8 cellular contexts compared by ENCODE assay signal in genomic region chr17:50129303-50129945, GRCh38. TPM values are rescaled to one million over a fixed set of nuclear protein-coding genes. Genes with fewer than 3 reads are reported as not detected.
DNase-seq lines count a peak whose midpoint lies in the region; ATAC-seq and TF ChIP-seq lines count a peak whose summit lies in the region.

No MANE protein-coding gene starts in this region.

- H3K27ac ChIP-seq in fibroblast of lung (ENCODE audit: insufficient read depth, low read length) (no peak overlapping the region), trophoblast cell (ENCODE audit: low read depth, low read length) (no peak overlapping the region)

- H3K18ac ChIP-seq in trophoblast cell (ENCODE audit: low read length) = peak overlapping the region; percentile 76

- H4K12ac ChIP-seq in trophoblast cell (ENCODE audit: low read depth, low read length) = no peak overlapping the region

- H3K27me3 ChIP-seq in BJ (ENCODE audit: control insufficient read depth, insufficient read depth, low read length) (no peaks in the 10 kb centered on the region), fibroblast of lung (ENCODE audit: control insufficient read depth, insufficient read depth, low read length) (no peaks in the 10 kb centered on the region), trophoblast cell (ENCODE audit: insufficient read depth, low read length) (no peaks in the 10 kb centered on the region)

- peaks cover 14% of the 10 kb centered on the region for H3K79me1 ChIP-seq in trophoblast cell (ENCODE audit: low read length)

- POLR2A ChIA-PET in BJ (lab: Charles Lee) = interaction anchor here (0.6 to 0.7 kb wide), 2 partner anchors 12 to 22 kb away, joined by 4 to 14 read pairs; no protein-coding TSS in a partner anchor

- H4K91ac ChIP-seq in trophoblast cell (ENCODE audit: low read depth, low read length) = peak overlapping the region; percentile 87

- ATAC-seq in HG03432 (IDR thresholded peaks at IDR 0.05; ENCODE audit: unreplicated experiment) = peak; percentile 26
- no peak for ATAC-seq in HG02852 (IDR thresholded peaks at IDR 0.05; ENCODE audit: unreplicated experiment)
- ATAC-seq in HG02623 (IDR thresholded peaks at IDR 0.05; ENCODE audit: unreplicated experiment) = no peak

- no peaks in the 10 kb centered on the region for H4K20me1 ChIP-seq in fibroblast of lung (ENCODE audit: control insufficient read depth, extremely low read depth, insufficient read depth, low read length)

- H3K9me3 ChIP-seq in fibroblast of lung (ENCODE audit: control insufficient read depth, insufficient read depth, low read depth, low read length) (no peaks in the 10 kb centered on the region), trophoblast cell (ENCODE audit: insufficient read depth, low read depth, low read length) (peaks cover 3% of the 10 kb centered on the region)

- peak overlapping the region; percentile 58 for H3K4me2 ChIP-seq in fibroblast of lung (ENCODE audit: extremely low read depth, insufficient read depth, low read length)
- peak overlapping the region; percentile 64 for H3K4me2 ChIP-seq in trophoblast cell (ENCODE audit: low read length)

- no CpG with 5 or more reads among the region's 54 CpGs for WGBS in trophoblast cell (ENCODE audit: extremely low coverage, insufficient coverage, insufficient read length)

- H2BK120ac ChIP-seq in trophoblast cell (ENCODE audit: insufficient read depth, low read length, poor library complexity) = peak overlapping the region; percentile 65

- H3K9ac ChIP-seq in fibroblast of lung (ENCODE audit: insufficient read depth, low read length) (peak overlapping the region; percentile 23), trophoblast cell (ENCODE audit: low read length) (no peak overlapping the region)

- peak overlapping the region; percentile 69 for H3K14ac ChIP-seq in trophoblast cell (ENCODE audit: low read length)

- CTCF ChIA-PET in BJ (lab: Yijun Ruan, JAX) = interaction anchor here (1.2 to 1.8 kb wide), 5 partner anchors 10 to 169 kb away, joined by 3 to 5 read pairs (median 4); no protein-coding TSS in a partner anchor

- TF ChIP-seq CTCF in BJ (IDR thresholded peaks at IDR 0.05; ENCODE audit: insufficient read depth, low read depth, low read length) = no peak
- no peak for TF ChIP-seq CTCF in fibroblast of lung (conservative IDR thresholded peaks at IDR 0.05 in 1 of 2, IDR thresholded peaks at IDR 0.05 in 1 of 2; ENCODE audit: low read depth in 1 of 2, low read length in 2 of 2)

- DNase-seq in BJ (ENCODE audit: low read depth) = no peak
- peak; percentile 48 for DNase-seq in activated CD4-positive, alpha-beta T cell treated with anti-CD3 and anti-CD28 coated beads, Interleukin-2, amount 50 U/mL, for 1 hour
- peak in 1 of 2 donors; percentile 58 for DNase-seq in fibroblast of lung (ENCODE audit: low read depth in 2 of 2)
- no peak for DNase-seq in trophoblast cell
- DNase-seq in NCI-H1930 (lab: John Stamatoyannopoulos, UW) = no peak

- H2AFZ ChIP-seq in fibroblast of lung (ENCODE audit: low read length) = no peak overlapping the region
- peak overlapping the region; percentile 56 for H2AFZ ChIP-seq in trophoblast cell (ENCODE audit: insufficient read depth, low read length, poor library complexity)

- H3K4me3 ChIP-seq in BJ (ENCODE audit: low read depth, low read length) (peak overlapping the region; percentile 54), fibroblast of lung (replicated peaks in 1 of 4; ENCODE audit: control extremely low read depth in 1 of 4, insufficient read depth in 1 of 4, low read depth in 3 of 4, low read length in 4 of 4) (peak overlapping the region; percentile 4 to 59 (median 29)), trophoblast cell (ENCODE audit: low read depth, low read length) (peak overlapping the region; percentile 73)

- H2AK5ac ChIP-seq in trophoblast cell (ENCODE audit: low read length) = no peak overlapping the region

- no peak overlapping the region for H3K23ac ChIP-seq in trophoblast cell (ENCODE audit: low read length)

- H2BK12ac ChIP-seq in trophoblast cell (ENCODE audit: low read length) = peak overlapping the region; percentile 23

- no peak overlapping the region for H2BK5ac ChIP-seq in trophoblast cell (ENCODE audit: low read depth, low read length, poor library complexity)

- H3K4ac ChIP-seq in trophoblast cell (ENCODE audit: low read depth, low read length) = no peak overlapping the region

- 0 out of 2 replicates have a peak, but pooled peaks cover under 1% of the 10 kb centered on the region for H3K36me3 ChIP-seq in BJ (ENCODE audit: control insufficient read depth, insufficient read depth, low read length)
- H3K36me3 ChIP-seq in fibroblast of lung (ENCODE audit: control insufficient read depth, insufficient read depth, low read length) = no peaks in the 10 kb centered on the region
- H3K36me3 ChIP-seq in trophoblast cell (ENCODE audit: control insufficient read depth in 1 of 2, insufficient read depth in 2 of 2, low read length in 2 of 2) = peaks cover 2 to 3% of the 10 kb centered on the region in 2 experiments

- H3K79me2 ChIP-seq in fibroblast of lung (ENCODE audit: control insufficient read depth, insufficient read depth, low read length) (no peaks in the 10 kb centered on the region), trophoblast cell (ENCODE audit: control insufficient read depth, insufficient read depth, low read length, poor library complexity) (peaks cover 2% of the 10 kb centered on the region)

- peak overlapping the region; percentile 59 for H4K8ac ChIP-seq in trophoblast cell (ENCODE audit: low read depth, low read length)

- H3K4me1 ChIP-seq in fibroblast of lung (ENCODE audit: control insufficient read depth, extremely low read depth, insufficient read depth, low read length) (peaks cover 14% of the 10 kb centered on the region), trophoblast cell (ENCODE audit: control insufficient read depth in 1 of 2, insufficient read depth in 2 of 2, low read length in 2 of 2) (peaks cover 31 to 38% of the 10 kb centered on the region in 2 experiments)

RNA-seq across cellular contexts. Expression of gene SAMD14, which starts 0.5 kb away (rescaled TPM):
- 2.7 and 5.3 TPM in 2 replicates for polyA plus RNA-seq in BJ (2011; rRNA removed)
- 3.1 TPM in 2 replicates for polyA minus RNA-seq in BJ (2011; rRNA and poly(A)+ RNA removed)
- 2.1 and 2.3 TPM in 2 replicates for total RNA-seq in fibroblast of lung
- polyA plus RNA-seq in fibroblast of lung = 1.4 and 3.8 TPM in 2 replicates
- polyA plus RNA-seq in fibroblast of lung (2012) = 6.5 and 13.5 TPM in 2 replicates
- polyA minus RNA-seq in fibroblast of lung (ENCODE audit: low replicate concordance) = 2.1 and 14.8 TPM in 2 replicates
- 6.9 and 7.4 TPM in 2 replicates for polyA plus RNA-seq in trophoblast cell (2013)

RNA-seq across cellular contexts. Expression of gene PPP1R9B, which starts 21.1 kb away (rescaled TPM):
- polyA plus RNA-seq in BJ (2011; rRNA removed) (17.2 and 19.3 TPM in 2 replicates), fibroblast of lung (22.1 and 26.0 TPM in 2 replicates)
- 27.3 and 31.6 TPM in 2 replicates for polyA minus RNA-seq in BJ (2011; rRNA and poly(A)+ RNA removed)
- total RNA-seq in fibroblast of lung = 41.5 and 45.5 TPM in 2 replicates
- polyA plus RNA-seq in fibroblast of lung (2012) = 37.9 and 40.6 TPM in 2 replicates
- polyA minus RNA-seq in fibroblast of lung (ENCODE audit: low replicate concordance) = 25.3 and 28.3 TPM in 2 replicates
- polyA plus RNA-seq in trophoblast cell (2013) = 23.2 and 23.4 TPM in 2 replicates

RNA-seq across cellular contexts. Expression of gene PDK2, which starts 34.3 kb away (rescaled TPM):
- 79.3 and 155 TPM in 2 replicates for polyA plus RNA-seq in BJ (2011; rRNA removed)
- polyA minus RNA-seq in BJ (2011; rRNA and poly(A)+ RNA removed) = 76.2 and 119 TPM in 2 replicates
- total RNA-seq in fibroblast of lung = 19.2 and 19.3 TPM in 2 replicates
- 41.0 and 44.6 TPM in 2 replicates for polyA plus RNA-seq in fibroblast of lung
- polyA plus RNA-seq in fibroblast of lung (2012) = 27.6 and 28.3 TPM in 2 replicates
- 178 and 230 TPM in 2 replicates for polyA minus RNA-seq in fibroblast of lung (ENCODE audit: low replicate concordance)
- polyA plus RNA-seq in trophoblast cell (2013) = 16.1 and 16.2 TPM in 2 replicates

RNA-seq across cellular contexts. Expression of gene SGCA, which starts 36.4 kb away (rescaled TPM):
- polyA plus RNA-seq in BJ (2011; rRNA removed) (0.09 and 0.40 TPM in 2 replicates), fibroblast of lung (1.4 and 1.6 TPM in 2 replicates)
- not detected in 2 replicates for polyA minus RNA-seq in BJ (2011; rRNA and poly(A)+ RNA removed)
- 4.1 and 4.3 TPM in 2 replicates for total RNA-seq in fibroblast of lung
- 5.2 and 8.8 TPM in 2 replicates for polyA plus RNA-seq in fibroblast of lung (2012)
- polyA minus RNA-seq in fibroblast of lung (ENCODE audit: low replicate concordance) = 1.7 and 5.6 TPM in 2 replicates
- polyA plus RNA-seq in trophoblast cell (2013) = not detected in 2 replicates
